In the genomic region with DNA sequence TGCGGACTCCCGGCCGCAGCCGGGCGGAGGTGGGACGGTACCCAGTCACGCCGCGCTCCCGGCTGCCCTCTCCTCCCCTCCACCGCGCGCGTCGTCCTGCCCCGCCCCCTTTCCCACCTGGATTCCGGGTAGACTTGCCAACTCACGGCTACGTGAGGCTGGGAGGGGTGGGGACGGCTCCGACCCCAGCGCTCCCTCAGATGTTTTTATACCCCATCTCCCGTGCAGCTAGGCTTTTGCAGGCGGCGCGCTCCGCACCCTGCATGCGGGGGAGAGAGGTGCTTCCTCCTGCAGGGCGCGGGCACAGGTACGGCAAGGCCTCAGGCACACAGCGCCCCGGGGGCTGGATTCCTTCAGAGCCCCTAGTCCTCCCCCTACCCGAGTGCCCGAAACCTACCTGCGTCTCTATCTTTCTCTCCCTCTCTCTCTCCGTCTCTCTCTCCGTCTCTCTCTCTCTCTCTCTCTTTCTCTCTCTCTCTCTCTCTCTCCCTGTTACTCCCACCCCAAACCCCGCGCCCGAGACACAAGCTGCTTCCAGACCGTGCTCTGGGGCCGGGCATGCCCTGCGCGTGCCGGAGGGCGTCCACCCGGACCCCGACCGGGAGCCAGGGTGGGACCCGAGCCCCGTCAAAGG, we compare ENCODE assay signal across 1 cellular context.
TF ChIP-seq lines count a peak whose summit lies in the region.

No MANE protein-coding gene starts in this region.

TF ChIP-seq in HepG2, 621 proteins besides CTCF, POLR2A, EP300 and RAD21 (continued from another document and continues in another):
- TF ChIP-seq, protein P1, sequence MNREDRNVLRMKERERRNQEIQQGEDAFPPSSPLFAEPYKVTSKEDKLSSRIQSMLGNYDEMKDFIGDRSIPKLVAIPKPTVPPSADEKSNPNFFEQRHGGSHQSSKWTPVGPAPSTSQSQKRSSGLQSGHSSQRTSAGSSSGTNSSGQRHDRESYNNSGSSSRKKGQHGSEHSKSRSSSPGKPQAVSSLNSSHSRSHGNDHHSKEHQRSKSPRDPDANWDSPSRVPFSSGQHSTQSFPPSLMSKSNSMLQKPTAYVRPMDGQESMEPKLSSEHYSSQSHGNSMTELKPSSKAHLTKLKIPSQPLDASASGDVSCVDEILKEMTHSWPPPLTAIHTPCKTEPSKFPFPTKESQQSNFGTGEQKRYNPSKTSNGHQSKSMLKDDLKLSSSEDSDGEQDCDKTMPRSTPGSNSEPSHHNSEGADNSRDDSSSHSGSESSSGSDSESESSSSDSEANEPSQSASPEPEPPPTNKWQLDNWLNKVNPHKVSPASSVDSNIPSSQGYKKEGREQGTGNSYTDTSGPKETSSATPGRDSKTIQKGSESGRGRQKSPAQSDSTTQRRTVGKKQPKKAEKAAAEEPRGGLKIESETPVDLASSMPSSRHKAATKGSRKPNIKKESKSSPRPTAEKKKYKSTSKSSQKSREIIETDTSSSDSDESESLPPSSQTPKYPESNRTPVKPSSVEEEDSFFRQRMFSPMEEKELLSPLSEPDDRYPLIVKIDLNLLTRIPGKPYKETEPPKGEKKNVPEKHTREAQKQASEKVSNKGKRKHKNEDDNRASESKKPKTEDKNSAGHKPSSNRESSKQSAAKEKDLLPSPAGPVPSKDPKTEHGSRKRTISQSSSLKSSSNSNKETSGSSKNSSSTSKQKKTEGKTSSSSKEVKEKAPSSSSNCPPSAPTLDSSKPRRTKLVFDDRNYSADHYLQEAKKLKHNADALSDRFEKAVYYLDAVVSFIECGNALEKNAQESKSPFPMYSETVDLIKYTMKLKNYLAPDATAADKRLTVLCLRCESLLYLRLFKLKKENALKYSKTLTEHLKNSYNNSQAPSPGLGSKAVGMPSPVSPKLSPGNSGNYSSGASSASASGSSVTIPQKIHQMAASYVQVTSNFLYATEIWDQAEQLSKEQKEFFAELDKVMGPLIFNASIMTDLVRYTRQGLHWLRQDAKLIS (CRISPR knock-in tag; IDR thresholded peaks at IDR 0.05) = peak; percentile 56; the same call in 1 of the 2 replicates
- no peak for TF ChIP-seq ZNF530 (CRISPR knock-in tag; IDR thresholded peaks at IDR 0.05; ENCODE audit: low read depth)
- TF ChIP-seq, protein P2, sequence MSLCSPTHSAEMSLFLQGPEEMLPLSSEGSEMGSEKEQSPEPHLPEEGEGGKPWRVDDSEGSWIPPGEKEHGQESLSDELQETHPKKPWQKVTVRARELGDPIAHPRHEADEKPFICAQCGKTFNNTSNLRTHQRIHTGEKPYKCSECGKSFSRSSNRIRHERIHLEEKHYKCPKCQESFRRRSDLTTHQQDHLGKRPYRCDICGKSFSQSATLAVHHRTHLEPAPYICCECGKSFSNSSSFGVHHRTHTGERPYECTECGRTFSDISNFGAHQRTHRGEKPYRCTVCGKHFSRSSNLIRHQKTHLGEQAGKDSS (CRISPR knock-in tag; IDR thresholded peaks at IDR 0.05; ENCODE audit: borderline replicate concordance, low read depth) = 0 out of 2 replicates have a peak, but pooled peaks have one; percentile 19
- TF ChIP-seq BHLHE40 (IDR thresholded peaks at IDR 0.05; ENCODE audit: low read length) = no peak
- TF ChIP-seq ZSCAN29 (CRISPR knock-in tag; conservative IDR thresholded peaks at IDR 0.05) = no peak
- peak; percentile 44; the same call in 1 of the 2 replicates for TF ChIP-seq ZNF792 (CRISPR knock-in tag; IDR thresholded peaks at IDR 0.05)
- TF ChIP-seq, protein P3, sequence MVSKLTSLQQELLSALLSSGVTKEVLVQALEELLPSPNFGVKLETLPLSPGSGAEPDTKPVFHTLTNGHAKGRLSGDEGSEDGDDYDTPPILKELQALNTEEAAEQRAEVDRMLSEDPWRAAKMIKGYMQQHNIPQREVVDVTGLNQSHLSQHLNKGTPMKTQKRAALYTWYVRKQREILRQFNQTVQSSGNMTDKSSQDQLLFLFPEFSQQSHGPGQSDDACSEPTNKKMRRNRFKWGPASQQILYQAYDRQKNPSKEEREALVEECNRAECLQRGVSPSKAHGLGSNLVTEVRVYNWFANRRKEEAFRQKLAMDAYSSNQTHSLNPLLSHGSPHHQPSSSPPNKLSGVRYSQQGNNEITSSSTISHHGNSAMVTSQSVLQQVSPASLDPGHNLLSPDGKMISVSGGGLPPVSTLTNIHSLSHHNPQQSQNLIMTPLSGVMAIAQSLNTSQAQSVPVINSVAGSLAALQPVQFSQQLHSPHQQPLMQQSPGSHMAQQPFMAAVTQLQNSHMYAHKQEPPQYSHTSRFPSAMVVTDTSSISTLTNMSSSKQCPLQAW (CRISPR knock-in tag; IDR thresholded peaks at IDR 0.05) = no peak
- TF ChIP-seq GABPB1 (CRISPR knock-in tag; IDR thresholded peaks at IDR 0.05) = peak; percentile 9; the same call in 1 of the 2 replicates
- no peak for TF ChIP-seq RORA (CRISPR knock-in tag; IDR thresholded peaks at IDR 0.05)
- TF ChIP-seq, protein P4, sequence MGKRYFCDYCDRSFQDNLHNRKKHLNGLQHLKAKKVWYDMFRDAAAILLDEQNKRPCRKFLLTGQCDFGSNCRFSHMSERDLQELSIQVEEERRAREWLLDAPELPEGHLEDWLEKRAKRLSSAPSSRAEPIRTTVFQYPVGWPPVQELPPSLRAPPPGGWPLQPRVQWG (CRISPR knock-in tag; IDR thresholded peaks at IDR 0.05; ENCODE audit: borderline replicate concordance, low read depth) = no peak
- TF ChIP-seq ZNF615 (CRISPR knock-in tag; IDR thresholded peaks at IDR 0.05; ENCODE audit: borderline replicate concordance) = no peak
- TF ChIP-seq HDAC2 (CRISPR knock-in tag; IDR thresholded peaks at IDR 0.05) = 0 out of 2 replicates have a peak, but pooled peaks have one; percentile 15
- TF ChIP-seq, protein P5, sequence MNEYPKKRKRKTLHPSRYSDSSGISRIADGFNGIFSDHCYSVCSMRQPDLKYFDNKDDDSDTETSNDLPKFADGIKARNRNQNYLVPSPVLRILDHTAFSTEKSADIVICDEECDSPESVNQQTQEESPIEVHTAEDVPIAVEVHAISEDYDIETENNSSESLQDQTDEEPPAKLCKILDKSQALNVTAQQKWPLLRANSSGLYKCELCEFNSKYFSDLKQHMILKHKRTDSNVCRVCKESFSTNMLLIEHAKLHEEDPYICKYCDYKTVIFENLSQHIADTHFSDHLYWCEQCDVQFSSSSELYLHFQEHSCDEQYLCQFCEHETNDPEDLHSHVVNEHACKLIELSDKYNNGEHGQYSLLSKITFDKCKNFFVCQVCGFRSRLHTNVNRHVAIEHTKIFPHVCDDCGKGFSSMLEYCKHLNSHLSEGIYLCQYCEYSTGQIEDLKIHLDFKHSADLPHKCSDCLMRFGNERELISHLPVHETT (CRISPR knock-in tag; conservative IDR thresholded peaks at IDR 0.05) = no peak
- TF ChIP-seq, protein P6, sequence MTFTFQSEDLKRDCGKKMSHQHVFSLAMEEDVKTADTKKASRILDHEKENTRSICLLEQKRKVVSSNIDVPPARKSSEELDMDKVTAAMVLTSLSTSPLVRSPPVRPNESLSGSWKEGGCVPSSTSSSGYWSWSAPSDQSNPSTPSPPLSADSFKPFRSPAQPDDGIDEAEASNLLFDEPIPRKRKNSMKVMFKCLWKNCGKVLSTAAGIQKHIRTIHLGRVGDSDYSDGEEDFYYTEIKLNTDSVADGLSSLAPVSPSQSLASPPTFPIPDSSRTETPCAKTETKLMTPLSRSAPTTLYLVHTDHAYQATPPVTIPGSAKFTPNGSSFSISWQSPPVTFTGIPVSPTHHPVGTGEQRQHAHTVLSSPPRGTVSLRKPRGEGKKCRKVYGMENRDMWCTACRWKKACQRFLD (CRISPR knock-in tag; IDR thresholded peaks at IDR 0.05; ENCODE audit: borderline replicate concordance) = no peak
- TF ChIP-seq, protein P7, sequence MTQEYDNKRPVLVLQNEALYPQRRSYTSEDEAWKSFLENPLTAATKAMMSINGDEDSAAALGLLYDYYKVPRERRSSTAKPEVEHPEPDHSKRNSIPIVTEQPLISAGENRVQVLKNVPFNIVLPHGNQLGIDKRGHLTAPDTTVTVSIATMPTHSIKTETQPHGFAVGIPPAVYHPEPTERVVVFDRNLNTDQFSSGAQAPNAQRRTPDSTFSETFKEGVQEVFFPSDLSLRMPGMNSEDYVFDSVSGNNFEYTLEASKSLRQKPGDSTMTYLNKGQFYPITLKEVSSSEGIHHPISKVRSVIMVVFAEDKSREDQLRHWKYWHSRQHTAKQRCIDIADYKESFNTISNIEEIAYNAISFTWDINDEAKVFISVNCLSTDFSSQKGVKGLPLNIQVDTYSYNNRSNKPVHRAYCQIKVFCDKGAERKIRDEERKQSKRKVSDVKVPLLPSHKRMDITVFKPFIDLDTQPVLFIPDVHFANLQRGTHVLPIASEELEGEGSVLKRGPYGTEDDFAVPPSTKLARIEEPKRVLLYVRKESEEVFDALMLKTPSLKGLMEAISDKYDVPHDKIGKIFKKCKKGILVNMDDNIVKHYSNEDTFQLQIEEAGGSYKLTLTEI (CRISPR knock-in tag; conservative IDR thresholded peaks at IDR 0.05) = no peak
- TF ChIP-seq ZSCAN21 (CRISPR knock-in tag; IDR thresholded peaks at IDR 0.05; ENCODE audit: borderline replicate concordance) = peak; percentile 63; the same call in 1 of the 2 replicates
- peak; percentile 73 for TF ChIP-seq ERF (CRISPR knock-in tag; IDR thresholded peaks at IDR 0.05)
- TF ChIP-seq NRL (CRISPR knock-in tag; IDR thresholded peaks at IDR 0.05; ENCODE audit: borderline replicate concordance) = no peak
- TF ChIP-seq, protein P8, sequence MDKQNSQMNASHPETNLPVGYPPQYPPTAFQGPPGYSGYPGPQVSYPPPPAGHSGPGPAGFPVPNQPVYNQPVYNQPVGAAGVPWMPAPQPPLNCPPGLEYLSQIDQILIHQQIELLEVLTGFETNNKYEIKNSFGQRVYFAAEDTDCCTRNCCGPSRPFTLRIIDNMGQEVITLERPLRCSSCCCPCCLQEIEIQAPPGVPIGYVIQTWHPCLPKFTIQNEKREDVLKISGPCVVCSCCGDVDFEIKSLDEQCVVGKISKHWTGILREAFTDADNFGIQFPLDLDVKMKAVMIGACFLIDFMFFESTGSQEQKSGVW (CRISPR knock-in tag; IDR thresholded peaks at IDR 0.05; ENCODE audit: borderline replicate concordance) = no peak
- no peak for TF ChIP-seq ZNF484 (CRISPR knock-in tag; IDR thresholded peaks at IDR 0.05; ENCODE audit: borderline replicate concordance, low read depth)
- TF ChIP-seq ZNF12 (CRISPR knock-in tag; IDR thresholded peaks at IDR 0.05) = no peak
- no peak for TF ChIP-seq GLI4 (CRISPR knock-in tag; IDR thresholded peaks at IDR 0.05; ENCODE audit: borderline replicate concordance)
- no peak for TF ChIP-seq ZNF839 (CRISPR knock-in tag; IDR thresholded peaks at IDR 0.05; ENCODE audit: borderline replicate concordance)
- 0 out of 2 replicates have a peak, but pooled peaks have one; percentile 27 for TF ChIP-seq ZNF746 (CRISPR knock-in tag; IDR thresholded peaks at IDR 0.05)
- peak; percentile 31; the same call in 1 of the 2 replicates for TF ChIP-seq GATAD2A (CRISPR knock-in tag; IDR thresholded peaks at IDR 0.05)
- TF ChIP-seq, protein P9, sequence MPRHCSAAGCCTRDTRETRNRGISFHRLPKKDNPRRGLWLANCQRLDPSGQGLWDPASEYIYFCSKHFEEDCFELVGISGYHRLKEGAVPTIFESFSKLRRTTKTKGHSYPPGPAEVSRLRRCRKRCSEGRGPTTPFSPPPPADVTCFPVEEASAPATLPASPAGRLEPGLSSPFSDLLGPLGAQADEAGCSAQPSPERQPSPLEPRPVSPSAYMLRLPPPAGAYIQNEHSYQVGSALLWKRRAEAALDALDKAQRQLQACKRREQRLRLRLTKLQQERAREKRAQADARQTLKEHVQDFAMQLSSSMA (CRISPR knock-in tag; IDR thresholded peaks at IDR 0.05) = no peak; the same call in 1 of the 2 replicates
- TF ChIP-seq BCL6 (CRISPR knock-in tag; IDR thresholded peaks at IDR 0.05) = peak; percentile 78
- TF ChIP-seq AKAP8 (CRISPR knock-in tag; IDR thresholded peaks at IDR 0.05) = 0 out of 2 replicates have a peak, but pooled peaks have one; percentile 25
- TF ChIP-seq NR2F1 (CRISPR knock-in tag; IDR thresholded peaks at IDR 0.05) = no peak
- TF ChIP-seq NR3C1 (CRISPR knock-in tag; IDR thresholded peaks at IDR 0.05) = no peak
- 0 out of 2 replicates have a peak, but pooled peaks have one; percentile 2 for TF ChIP-seq KLF12 (CRISPR knock-in tag; IDR thresholded peaks at IDR 0.05; ENCODE audit: borderline replicate concordance)
- TF ChIP-seq ZNF317 (CRISPR knock-in tag; IDR thresholded peaks at IDR 0.05) = no peak
- no peak for TF ChIP-seq ZNF235 (CRISPR knock-in tag; IDR thresholded peaks at IDR 0.05; ENCODE audit: borderline replicate concordance)
- TF ChIP-seq ZNF17 (CRISPR knock-in tag; IDR thresholded peaks at IDR 0.05) = no peak
- no peak for TF ChIP-seq HDAC6 (IDR thresholded peaks at IDR 0.05; ENCODE audit: low read depth, low read length)
- no peak for TF ChIP-seq THYN1 (CRISPR knock-in tag; IDR thresholded peaks at IDR 0.05; ENCODE audit: borderline replicate concordance, low read depth)
- TF ChIP-seq TP53 (CRISPR knock-in tag; conservative IDR thresholded peaks at IDR 0.05) = no peak
- peak; percentile 61 for TF ChIP-seq ZFX (CRISPR knock-in tag; IDR thresholded peaks at IDR 0.05; ENCODE audit: low read depth)
- TF ChIP-seq, protein P10, sequence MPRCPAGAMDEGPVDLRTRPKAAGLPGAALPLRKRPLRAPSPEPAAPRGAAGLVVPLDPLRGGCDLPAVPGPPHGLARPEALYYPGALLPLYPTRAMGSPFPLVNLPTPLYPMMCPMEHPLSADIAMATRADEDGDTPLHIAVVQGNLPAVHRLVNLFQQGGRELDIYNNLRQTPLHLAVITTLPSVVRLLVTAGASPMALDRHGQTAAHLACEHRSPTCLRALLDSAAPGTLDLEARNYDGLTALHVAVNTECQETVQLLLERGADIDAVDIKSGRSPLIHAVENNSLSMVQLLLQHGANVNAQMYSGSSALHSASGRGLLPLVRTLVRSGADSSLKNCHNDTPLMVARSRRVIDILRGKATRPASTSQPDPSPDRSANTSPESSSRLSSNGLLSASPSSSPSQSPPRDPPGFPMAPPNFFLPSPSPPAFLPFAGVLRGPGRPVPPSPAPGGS (CRISPR knock-in tag; IDR thresholded peaks at IDR 0.05) = no peak
- no peak for TF ChIP-seq SATB2 (CRISPR knock-in tag; IDR thresholded peaks at IDR 0.05)
- TF ChIP-seq ZNF724P (CRISPR knock-in tag; IDR thresholded peaks at IDR 0.05; ENCODE audit: borderline replicate concordance) = 0 out of 2 replicates have a peak, but pooled peaks have one; percentile 37
- TF ChIP-seq, protein P11, sequence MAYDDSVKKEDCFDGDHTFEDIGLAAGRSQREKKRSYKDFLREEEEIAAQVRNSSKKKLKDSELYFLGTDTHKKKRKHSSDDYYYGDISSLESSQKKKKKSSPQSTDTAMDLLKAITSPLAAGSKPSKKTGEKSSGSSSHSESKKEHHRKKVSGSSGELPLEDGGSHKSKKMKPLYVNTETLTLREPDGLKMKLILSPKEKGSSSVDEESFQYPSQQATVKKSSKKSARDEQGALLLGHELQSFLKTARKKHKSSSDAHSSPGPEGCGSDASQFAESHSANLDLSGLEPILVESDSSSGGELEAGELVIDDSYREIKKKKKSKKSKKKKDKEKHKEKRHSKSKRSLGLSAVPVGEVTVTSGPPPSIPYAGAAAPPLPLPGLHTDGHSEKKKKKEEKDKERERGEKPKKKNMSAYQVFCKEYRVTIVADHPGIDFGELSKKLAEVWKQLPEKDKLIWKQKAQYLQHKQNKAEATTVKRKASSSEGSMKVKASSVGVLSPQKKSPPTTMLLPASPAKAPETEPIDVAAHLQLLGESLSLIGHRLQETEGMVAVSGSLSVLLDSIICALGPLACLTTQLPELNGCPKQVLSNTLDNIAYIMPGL (CRISPR knock-in tag; IDR thresholded peaks at IDR 0.05; ENCODE audit: borderline replicate concordance in 1 of 2, low read depth in 1 of 2) = peak; percentile 57 to 67; a peak in 3 of 4 replicates
- peak; percentile 20; the same call in 1 of the 2 replicates for TF ChIP-seq NFYC (CRISPR knock-in tag; IDR thresholded peaks at IDR 0.05)
